Comparison of ENCODE assay signal across 30 cellular contexts in the genomic region with DNA sequence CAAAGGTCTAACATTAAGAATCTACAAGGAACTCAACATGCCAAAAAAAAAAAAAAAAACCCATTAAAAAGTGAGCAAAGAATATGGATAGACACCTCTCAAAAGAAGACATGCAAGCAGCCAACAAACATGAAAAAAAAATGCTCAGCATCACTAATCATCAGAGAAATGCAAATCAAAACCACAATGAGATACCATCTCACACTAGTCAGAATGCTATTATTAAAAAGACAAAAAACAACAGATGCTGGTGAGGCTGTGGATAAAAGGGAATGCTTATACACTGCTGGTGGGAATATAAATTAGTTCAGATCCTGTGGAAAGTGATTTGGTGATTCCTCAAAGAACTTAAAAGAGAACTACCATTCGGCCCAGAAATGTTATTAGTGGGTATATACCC.
"Had no signal": no experiment of that assay in that cellular context is flagged by ENCODE, and none has a peak within 500 bp of the region (broad histone marks: within the 10 kb centered on the region; RNA-seq: fewer than 3 reads in every experiment).

No MANE protein-coding gene starts in this region.

- H3K27me3 ChIP-seq: body of pancreas, cardiac muscle cell, right atrium auricular region, spleen, tibial nerve had no signal

- H3K4me3 Mint-ChIP-seq: activated CD4-positive, alpha-beta T cell treated with anti-CD3 and anti-CD28 coated beads, Interleukin-2, amount 10 ng/mL, durations not matched to agents 24 days and 14 days; activated CD8-positive, alpha-beta T cell treated with anti-CD3 and anti-CD28 coated beads for 36 hours; activated naive CD4-positive, alpha-beta T cell treated with anti-CD3 and anti-CD28 coated beads, Interleukin-2, amount 50 U/mL, for 24 hours; activated naive CD8-positive, alpha-beta T cell treated with anti-CD3 and anti-CD28 coated beads, Interleukin-2, amount 50 U/mL, for 24 hours; activated T-cell treated with anti-CD3 and anti-CD28 coated beads, Interleukin-2, amount 50 U/mL, for 4 hours; activated T-helper 17 cell treated with anti-CD3 and anti-CD28 coated beads, Interleukin-2, amount 50 U/mL, for 72 hours; effector memory CD8-positive, alpha-beta T cell; mesothelial cell of epicardium; naive thymus-derived CD8-positive, alpha-beta T cell; neural crest cell; T-helper 17 cell had no signal

- H2AFZ ChIP-seq: parathyroid adenoma had no signal

- H3K9ac ChIP-seq: parathyroid adenoma had no signal

- H3K4me3 ChIP-seq: body of pancreas, cardiac muscle cell, psoas muscle, right atrium auricular region, spleen, tibial nerve had no signal

- H3K27ac Mint-ChIP-seq: activated CD4-positive, alpha-beta T cell treated with anti-CD3 and anti-CD28 coated beads, Interleukin-2, amount 10 ng/mL, durations not matched to agents 24 days and 14 days; activated CD8-positive, alpha-beta T cell treated with anti-CD3 and anti-CD28 coated beads for 36 hours; activated naive CD4-positive, alpha-beta T cell treated with anti-CD3 and anti-CD28 coated beads, Interleukin-2, amount 50 U/mL, for 24 hours; activated naive CD8-positive, alpha-beta T cell treated with anti-CD3 and anti-CD28 coated beads, Interleukin-2, amount 50 U/mL, for 24 hours; activated T-helper 17 cell treated with anti-CD3 and anti-CD28 coated beads, Interleukin-2, amount 50 U/mL, for 72 hours; effector memory CD8-positive, alpha-beta T cell; mesothelial cell of epicardium; naive thymus-derived CD8-positive, alpha-beta T cell; T-helper 17 cell had no signal

- H3K4me1 Mint-ChIP-seq: activated CD4-positive, alpha-beta T cell treated with anti-CD3 and anti-CD28 coated beads, Interleukin-2, amount 10 ng/mL, durations not matched to agents 24 days and 14 days; activated naive CD4-positive, alpha-beta T cell treated with anti-CD3 and anti-CD28 coated beads, Interleukin-2, amount 50 U/mL, for 24 hours; activated naive CD8-positive, alpha-beta T cell treated with anti-CD3 and anti-CD28 coated beads, Interleukin-2, amount 50 U/mL, for 24 hours had no signal

- H3K27me3 Mint-ChIP-seq: activated CD4-positive, alpha-beta T cell treated with anti-CD3 and anti-CD28 coated beads, Interleukin-2, amount 10 ng/mL, durations not matched to agents 24 days and 14 days; activated naive CD8-positive, alpha-beta T cell treated with anti-CD3 and anti-CD28 coated beads, Interleukin-2, amount 50 U/mL, for 24 hours had no signal

- H3K36me3 ChIP-seq: cardiac muscle cell, right atrium auricular region, spleen, tibial nerve, WERI-Rb-1 had no signal

- H3K9me3 ChIP-seq: body of pancreas, psoas muscle, right atrium auricular region, spleen, tibial nerve had no signal

- H3K9me3 Mint-ChIP-seq: activated CD4-positive, alpha-beta T cell treated with anti-CD3 and anti-CD28 coated beads, Interleukin-2, amount 10 ng/mL, durations not matched to agents 24 days and 14 days; activated CD8-positive, alpha-beta T cell treated with anti-CD3 and anti-CD28 coated beads for 36 hours; activated naive CD4-positive, alpha-beta T cell treated with anti-CD3 and anti-CD28 coated beads, Interleukin-2, amount 50 U/mL, for 24 hours; activated naive CD8-positive, alpha-beta T cell treated with anti-CD3 and anti-CD28 coated beads, Interleukin-2, amount 50 U/mL, for 24 hours; activated T-cell treated with anti-CD3 and anti-CD28 coated beads, Interleukin-2, amount 50 U/mL, for 4 hours; activated T-helper 17 cell treated with anti-CD3 and anti-CD28 coated beads, Interleukin-2, amount 50 U/mL, for 72 hours; effector memory CD8-positive, alpha-beta T cell had no signal

- FAIRE-seq: keratinocyte had no signal

- DNase-seq: activated CD4-positive, alpha-beta T cell treated with anti-CD3 and anti-CD28 coated beads, Interleukin-2, amount 10 ng/mL, durations not matched to agents 24 days and 14 days; activated CD8-positive, alpha-beta T cell treated with anti-CD3 and anti-CD28 coated beads for 36 hours; activated gamma-delta T cell treated with Interleukin-2 at 50 U/mL for 16 hours; activated naive CD8-positive, alpha-beta T cell treated with anti-CD3 and anti-CD28 coated beads, Interleukin-2, amount 50 U/mL, for 24 hours; activated T-cell treated with anti-CD3 and anti-CD28 coated beads, Interleukin-2, amount 50 U/mL, for 4 hours; amygdala; body of pancreas; cortex of kidney; effector memory CD8-positive, alpha-beta T cell; foreskin fibroblast; hippocampal formation; left cardiac atrium; mammary epithelial cell; naive thymus-derived CD8-positive, alpha-beta T cell; occipital lobe; psoas muscle; spleen; stimulated activated naive CD4-positive, alpha-beta T cell treated with Interleukin-2 at 50 U/mL for 16 hours; T-helper 17 cell; T1000; WERI-Rb-1 had no signal

- H3K79me2 ChIP-seq: parathyroid adenoma had no signal

- H3K36me3 Mint-ChIP-seq: mesothelial cell of epicardium; naive thymus-derived CD8-positive, alpha-beta T cell had no signal

- H3K4me1 ChIP-seq: parathyroid adenoma, tibial nerve had no signal

- H3K27ac ChIP-seq: body of pancreas, cardiac muscle cell, parathyroid adenoma, psoas muscle, right atrium auricular region, spleen, tibial nerve, WERI-Rb-1 had no signal
